In genomic region chr11:26191193-26191592, GRCh38 we compare ENCODE assay signal across 1 cellular context.
TF ChIP-seq lines count a peak whose summit lies in the region.

No MANE protein-coding gene starts in this region.

TF ChIP-seq in WTC11, 78 proteins besides CTCF, POLR2A, EP300 and RAD21 (continued from another document):
- TF ChIP-seq, protein P1, sequence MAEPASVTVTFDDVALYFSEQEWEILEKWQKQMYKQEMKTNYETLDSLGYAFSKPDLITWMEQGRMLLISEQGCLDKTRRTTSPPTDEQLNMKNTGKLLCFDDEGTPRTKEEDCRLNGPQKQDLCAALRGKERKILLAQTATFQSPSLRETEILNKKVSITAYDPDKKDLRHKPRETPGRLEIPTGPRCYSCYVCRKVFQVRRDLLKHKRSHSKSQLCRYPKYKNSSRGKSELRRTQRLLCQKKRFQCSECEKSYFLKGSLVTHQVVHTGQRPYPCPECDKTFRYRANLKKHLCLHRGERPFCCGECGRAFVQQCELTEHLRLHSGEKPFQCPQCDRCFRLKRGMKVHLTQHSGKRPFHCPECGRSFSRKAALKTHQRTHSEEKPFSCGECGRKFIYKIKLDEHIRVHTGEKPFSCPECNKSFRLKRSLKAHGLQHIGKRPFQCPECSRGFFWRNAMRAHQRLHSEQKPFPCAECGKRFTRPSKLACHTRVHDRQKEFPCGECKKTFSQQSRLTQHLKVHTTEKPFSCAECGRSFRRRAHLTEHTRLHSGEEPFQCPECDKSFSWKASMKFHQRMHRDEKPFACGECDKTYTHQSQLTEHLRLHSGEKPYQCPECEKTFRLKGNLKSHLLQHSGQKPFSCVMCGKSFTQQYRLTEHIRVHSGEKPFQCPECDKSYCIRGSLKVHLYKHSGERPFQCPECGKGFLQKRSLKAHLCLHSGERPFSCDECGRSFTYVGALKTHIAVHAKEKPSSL (CRISPR knock-in tag; conservative IDR thresholded peaks at IDR 0.05) = no peak
- TF ChIP-seq GABPB1 (CRISPR knock-in tag; IDR thresholded peaks at IDR 0.05) (no peak), RORB (CRISPR knock-in tag; IDR thresholded peaks at IDR 0.05) (no peak), CREB1 (CRISPR knock-in tag; IDR thresholded peaks at IDR 0.05) (no peak)
- TF ChIP-seq, protein P2, sequence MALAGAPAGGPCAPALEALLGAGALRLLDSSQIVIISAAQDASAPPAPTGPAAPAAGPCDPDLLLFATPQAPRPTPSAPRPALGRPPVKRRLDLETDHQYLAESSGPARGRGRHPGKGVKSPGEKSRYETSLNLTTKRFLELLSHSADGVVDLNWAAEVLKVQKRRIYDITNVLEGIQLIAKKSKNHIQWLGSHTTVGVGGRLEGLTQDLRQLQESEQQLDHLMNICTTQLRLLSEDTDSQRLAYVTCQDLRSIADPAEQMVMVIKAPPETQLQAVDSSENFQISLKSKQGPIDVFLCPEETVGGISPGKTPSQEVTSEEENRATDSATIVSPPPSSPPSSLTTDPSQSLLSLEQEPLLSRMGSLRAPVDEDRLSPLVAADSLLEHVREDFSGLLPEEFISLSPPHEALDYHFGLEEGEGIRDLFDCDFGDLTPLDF (CRISPR knock-in tag; IDR thresholded peaks at IDR 0.05) = no peak
